Comparison of ENCODE assay signal across 10 cellular contexts in genomic region chr2:150125708-150126107, GRCh38.
DNase-seq lines count a peak whose midpoint lies in the region; ATAC-seq and TF ChIP-seq lines count a peak whose summit lies in the region.
"Had no signal": no experiment of that assay in that cellular context is flagged by ENCODE, and none has a peak within 500 bp of the region (broad histone marks: within the 10 kb centered on the region; RNA-seq: fewer than 3 reads in every experiment).

No MANE protein-coding gene starts in this region.

- peak overlapping the region; percentile 27 for H2AFZ ChIP-seq in IMR-90 (replicated peaks; ENCODE audit: low read length, poor library complexity)

- peak; percentile 26 for DNase-seq in AG08396 (ENCODE audit: low spot score)
- peak; percentile 86 for DNase-seq in IMR-90
- peak in 2 of 4 donors; percentile 12 to 28 for DNase-seq in body of pancreas
- no peak for DNase-seq in left lung
- DNase-seq in NCI-H1417 treated with DMSO at 0.1 percent for 48 hours (lab: John Stamatoyannopoulos, UW), result no peak
- DNase-seq in coronary artery (ENCODE audit: low spot score), result no peak
- DNase-seq in DMS153 treated with DMSO at 0.1 percent for 48 hours (lab: John Stamatoyannopoulos, UW; ENCODE audit: unreplicated experiment), result no peak
- DNase-seq: CD4-positive, alpha-beta memory T cell had no signal

- H2BK5ac ChIP-seq in IMR-90 (ENCODE audit: low read depth, low read length, poor library complexity, severe bottlenecking), result peak overlapping the region; percentile 21

- intact Hi-C loops in IMR-90 (cut with micrococcal nuclease), result loop anchor here (5.0 to 10.0 kb wide), 2 partner anchors 107 to 531 kb away; no protein-coding TSS in a partner anchor
- intact Hi-C loops in body of pancreas (cut with DNase I), result no loop called here
- intact Hi-C loops in left lung (cut with DNase I), result no loop called here

- no peaks in the 10 kb centered on the region for H3K36me3 ChIP-seq in IMR-90 (ENCODE audit: control insufficient read depth, insufficient read depth, low read length)
- H3K36me3 ChIP-seq in body of pancreas (replicated peaks in 1 of 2; ENCODE audit: insufficient read depth in 1 of 2, low read depth in 2 of 2), result no peaks in the 10 kb centered on the region
- no peaks in the 10 kb centered on the region for H3K36me3 ChIP-seq in left lung

- TF ChIP-seq POLR2A in IMR-90 (IDR thresholded peaks at IDR 0.05; ENCODE audit: low read depth, low read length) (no peak), body of pancreas (IDR thresholded peaks at IDR 0.05) (no peak)

- dilution Hi-C loops in IMR-90 (cut with HindIII; ENCODE audit: low sequenced_read_pairs, unreplicated experiment), result no loop called here

- H2AK9ac ChIP-seq in IMR-90 (replicated peaks; ENCODE audit: low read depth, low read length, poor library complexity), result no peak overlapping the region

- no peak overlapping the region for H3K27ac ChIP-seq in IMR-90 (ENCODE audit: insufficient read depth, low read length)
- H3K27ac ChIP-seq in body of pancreas, result peak overlapping the region in 1 of 4 donors; percentile 40
- no peak overlapping the region for H3K27ac ChIP-seq in left lung
- no peak overlapping the region for H3K27ac ChIP-seq in coronary artery
- H3K27ac ChIP-seq: HL-60 had no signal

- peak; percentile 21; the same call in 1 of the 2 replicates for TF ChIP-seq CTCF in IMR-90 (conservative IDR thresholded peaks at IDR 0.05; ENCODE audit: low read depth, low read length)
- no peak for TF ChIP-seq CTCF in body of pancreas (IDR thresholded peaks at IDR 0.05)
- TF ChIP-seq CTCF in left lung (IDR thresholded peaks at IDR 0.05), result no peak
- TF ChIP-seq CTCF in coronary artery (IDR thresholded peaks at IDR 0.05), result no peak

- CTCF ChIA-PET in IMR-90 (lab: Yijun Ruan, JAX), result interaction anchor here (0.6 kb wide), 2 partner anchors 481 to 505 kb away, joined by 3 to 6 read pairs; no protein-coding TSS in a partner anchor

- WGBS in IMR-90 (ENCODE audit: extremely low coverage in 2 of 2, insufficient read length in 1 of 2), 2 experiments, result 50% methylated on average over 1 of the region's 9 CpGs; no CpG with 5 or more reads in 1 of the 2 experiments
- 40 to 67% methylated on average over 9 of the region's 9 CpGs for WGBS in body of pancreas, 2 donors

- no peak overlapping the region for H3K56ac ChIP-seq in IMR-90 (ENCODE audit: extremely low read depth, insufficient read depth, low read length)

- no peaks in the 10 kb centered on the region for H3K9me3 ChIP-seq in IMR-90 (ENCODE audit: control insufficient read depth, insufficient read depth, low read length)
- H3K9me3 ChIP-seq in body of pancreas, result no peaks in the 10 kb centered on the region
- peaks cover 0 to 6% of the 10 kb centered on the region in 2 donors for H3K9me3 ChIP-seq in left lung

- H3K18ac ChIP-seq in IMR-90 (ENCODE audit: low read depth, low read length), result peak overlapping the region; percentile 3; the same call in 1 of the 2 replicates

- H3K79me1 ChIP-seq in IMR-90 (ENCODE audit: low read depth in 1 of 2, low read length in 2 of 2), result no peaks in the 10 kb centered on the region

- no peak overlapping the region for H4K5ac ChIP-seq in IMR-90 (ENCODE audit: low read depth, low read length)

- H2BK120ac ChIP-seq in IMR-90 (ENCODE audit: low read depth, low read length), result peak overlapping the region; percentile 35; the same call in 1 of the 2 replicates

- H3K23ac ChIP-seq in IMR-90 (ENCODE audit: low read depth, low read length), result no peak overlapping the region; the same call in 1 of the 2 replicates

- H2AK5ac ChIP-seq in IMR-90 (ENCODE audit: low read depth, low read length), result peak overlapping the region; percentile 41; the same call in 1 of the 2 replicates

- BruUV-seq in IMR-90 (replicated peaks; lab: Mats Ljungman, UMichigan), result no TSS peak

- no peak overlapping the region for H3K4me2 ChIP-seq in IMR-90 (ENCODE audit: low read depth, low read length)

- no peak overlapping the region for H3K4me3 ChIP-seq in IMR-90 (ENCODE audit: insufficient read depth, low read depth, low read length)
- no peak overlapping the region for H3K4me3 ChIP-seq in body of pancreas
- H3K4me3 ChIP-seq in left lung, result no peak overlapping the region
- no peak overlapping the region for H3K4me3 ChIP-seq in coronary artery

- no peaks in the 10 kb centered on the region for H3K27me3 ChIP-seq in IMR-90 (ENCODE audit: control insufficient read depth, insufficient read depth, low read length)
- no peaks in the 10 kb centered on the region for H3K27me3 ChIP-seq in body of pancreas
- no peaks in the 10 kb centered on the region for H3K27me3 ChIP-seq in left lung

- ATAC-seq in IMR-90 (ENCODE audit: low read depth), result peak; percentile 65
- peak; percentile 55 for ATAC-seq in body of pancreas
- peak; percentile 17 for ATAC-seq in left lung
- no peak for ATAC-seq in HG03460 (IDR thresholded peaks at IDR 0.05; ENCODE audit: unreplicated experiment)

- peaks cover 13% of the 10 kb centered on the region for H3K4me1 ChIP-seq in IMR-90 (ENCODE audit: control insufficient read depth, insufficient read depth, low read length)
- no peaks in the 10 kb centered on the region for H3K4me1 ChIP-seq in body of pancreas
- H3K4me1 ChIP-seq in left lung, result peaks cover 0 to 9% of the 10 kb centered on the region in 2 donors

- peak; percentile 35; the same call in 1 of the 2 replicates for TF ChIP-seq RAD21 in IMR-90 (IDR thresholded peaks at IDR 0.05; ENCODE audit: low read length)

- in situ Hi-C loops in IMR-90 (cut with MboI; ENCODE audit: low sequenced_read_pairs), result loop anchor here (25.0 kb wide), 2 partner anchors 337 to 1112 kb away; no protein-coding TSS in a partner anchor

- no peak overlapping the region for H3K9ac ChIP-seq in IMR-90 (ENCODE audit: low read depth, low read length)

- H3K14ac ChIP-seq in IMR-90 (replicated peaks; ENCODE audit: low read depth, low read length), result peak overlapping the region; percentile 17; the same call in 1 of the 2 replicates

- no peak overlapping the region for H4K91ac ChIP-seq in IMR-90 (ENCODE audit: insufficient read depth, low read depth, low read length)

- peak overlapping the region; percentile 36; the same call in 1 of the 2 replicates for H2BK20ac ChIP-seq in IMR-90 (ENCODE audit: low read depth, low read length)

- H3K4ac ChIP-seq in IMR-90 (ENCODE audit: low read depth, low read length), result peak overlapping the region; percentile 23

- POLR2A ChIA-PET in IMR-90 (lab: Charles Lee; ENCODE audit: unreplicated experiment), result no interaction called here

- peaks cover 14% of the 10 kb centered on the region for H3K9me1 ChIP-seq in IMR-90 (ENCODE audit: insufficient read depth, low read length)

- no peak overlapping the region for H4K8ac ChIP-seq in IMR-90 (ENCODE audit: low read depth in 2 of 2, low read length in 2 of 2)

- peak overlapping the region; percentile 49; the same call in 2 of the 3 replicates for H2BK15ac ChIP-seq in IMR-90 (ENCODE audit: low read depth, low read length)

- H4K20me1 ChIP-seq in IMR-90 (ENCODE audit: insufficient read depth, low read length), result no peaks in the 10 kb centered on the region

TF ChIP-seq in IMR-90, 13 proteins besides CTCF, POLR2A, EP300 and RAD21:
- TF ChIP-seq BHLHE40 (IDR thresholded peaks at IDR 0.05; ENCODE audit: low read depth, low read length) (peak; percentile 95), MXI1 (IDR thresholded peaks at IDR 0.05; ENCODE audit: borderline replicate concordance, low read depth, low read length) (no peak), FOS (IDR thresholded peaks at IDR 0.05; ENCODE audit: low read depth, low read length) (peak; percentile 65; the same call in 1 of the 2 replicates), CHD1 (IDR thresholded peaks at IDR 0.05; ENCODE audit: low read depth, low read length) (no peak), SMC3 (IDR thresholded peaks at IDR 0.05; ENCODE audit: low read depth, low read length) (peak; percentile 32; the same call in 1 of the 2 replicates)
- TF ChIP-seq, protein P1, sequence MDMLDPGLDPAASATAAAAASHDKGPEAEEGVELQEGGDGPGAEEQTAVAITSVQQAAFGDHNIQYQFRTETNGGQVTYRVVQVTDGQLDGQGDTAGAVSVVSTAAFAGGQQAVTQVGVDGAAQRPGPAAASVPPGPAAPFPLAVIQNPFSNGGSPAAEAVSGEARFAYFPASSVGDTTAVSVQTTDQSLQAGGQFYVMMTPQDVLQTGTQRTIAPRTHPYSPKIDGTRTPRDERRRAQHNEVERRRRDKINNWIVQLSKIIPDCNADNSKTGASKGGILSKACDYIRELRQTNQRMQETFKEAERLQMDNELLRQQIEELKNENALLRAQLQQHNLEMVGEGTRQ (IDR thresholded peaks at IDR 0.05; ENCODE audit: low read depth, low read length), result no peak

Comparison
In these comparisons a context has a peak if more than half of its experiments do, and no peak if none do; other contexts are left out.
1. DNase-seq: peak in AG08396 (single experiment) and IMR-90 (single experiment); none in left lung (0 of 2), NCI-H1417 treated with DMSO at 0.1 percent for 48 hours (single experiment), coronary artery (single experiment) and DMS153 treated with DMSO at 0.1 percent for 48 hours (single experiment).